In the genomic region with DNA sequence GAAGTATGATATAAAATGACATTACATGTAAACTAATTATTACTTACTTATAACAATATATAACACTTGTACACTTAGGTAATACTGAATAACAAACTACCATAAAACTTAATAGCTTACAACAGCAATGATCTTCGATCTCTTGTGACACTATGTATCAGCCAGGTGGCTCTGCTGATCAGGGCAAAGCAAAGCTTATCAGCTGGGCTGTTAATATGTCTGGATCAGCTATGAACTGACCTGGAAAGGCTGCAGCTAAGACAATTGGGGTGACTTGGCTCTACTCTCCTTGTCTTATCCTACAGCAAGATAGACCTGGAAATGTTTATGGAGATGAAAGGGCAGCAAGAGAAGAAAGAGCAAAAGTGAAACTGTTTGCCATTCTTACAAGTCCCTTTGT, we compare ENCODE assay signal across 21 cellular contexts.
DNase-seq lines count a peak whose midpoint lies in the region; ATAC-seq, FAIRE-seq and TF ChIP-seq lines count a peak whose summit lies in the region.
"Had no signal": no experiment of that assay in that cellular context is flagged by ENCODE, and none has a peak within 500 bp of the region (broad histone marks: within the 10 kb centered on the region; RNA-seq: fewer than 3 reads in every experiment).

No MANE protein-coding gene starts in this region.

- 29% methylated on average over 1 of the region's 1 CpG for WGBS in right lobe of liver (ENCODE audit: insufficient coverage, low coverage, low lambda C conversion rate, missing lambda C conversion rate)

- no peaks in the 10 kb centered on the region for H3K9me3 ChIP-seq in RWPE2 (ENCODE audit: severe bottlenecking)
- no peaks in the 10 kb centered on the region for H3K9me3 ChIP-seq in right lobe of liver
- H3K9me3 ChIP-seq: SJSA1 had no signal

- H3K27me3 Mint-ChIP-seq in GM23338 (ENCODE audit: insufficient read depth, low read depth, poor library complexity), result no peaks in the 10 kb centered on the region
- H3K27me3 Mint-ChIP-seq: B cell had no signal

- no peaks in the 10 kb centered on the region; the same call in 2 of the 3 replicates for H3K36me3 Mint-ChIP-seq in GM23338 (ENCODE audit: low read depth)
- H3K36me3 Mint-ChIP-seq: CD14-positive monocyte, IgD-negative memory B cell had no signal

- H3K4me3 ChIP-seq in RWPE2 (ENCODE audit: severe bottlenecking) (no peak overlapping the region), right lobe of liver (no peak overlapping the region), GM23338 (no peak overlapping the region)
- H3K4me3 ChIP-seq: GM23248, SJSA1 had no signal

- H3K4me1 ChIP-seq in RWPE2 (ENCODE audit: insufficient read depth, poor library complexity, severe bottlenecking), result no peaks in the 10 kb centered on the region
- no peaks in the 10 kb centered on the region for H3K4me1 ChIP-seq in right lobe of liver
- H3K4me1 ChIP-seq in GM23338 (ENCODE audit: insufficient read depth), result no peaks in the 10 kb centered on the region
- H3K4me1 ChIP-seq: SJSA1 had no signal

- no peak overlapping the region for H3K4me3 Mint-ChIP-seq in GM23338
- H3K4me3 Mint-ChIP-seq: B cell, CD14-positive monocyte, IgD-negative memory B cell had no signal

- H3K4me1 Mint-ChIP-seq in GM23338, result no peaks in the 10 kb centered on the region
- H3K4me1 Mint-ChIP-seq: B cell, CD14-positive monocyte, IgD-negative memory B cell had no signal

- H3K27ac Mint-ChIP-seq in GM23338, result no peak overlapping the region
- H3K27ac Mint-ChIP-seq: B cell, CD14-positive monocyte, IgD-negative memory B cell had no signal

- H3K4me2 ChIP-seq in GM23338, result no peak overlapping the region

- FAIRE-seq in H54 (lab: Jason Lieb, UNC), result peak; percentile 27
- FAIRE-seq: GM12891, RCC 7860 had no signal

- no peaks in the 10 kb centered on the region for H3F3A ChIP-seq in GM23338 (replicated peaks; ENCODE audit: low read depth)

- peak; percentile 33 for DNase-seq in DMS53 (lab: John Stamatoyannopoulos, UW)
- DNase-seq in DMS53 treated with DMSO at 0.1 percent for 48 hours (lab: John Stamatoyannopoulos, UW; ENCODE audit: unreplicated experiment), result no peak
- DNase-seq in H54 (ENCODE audit: insufficient read length, low spot score), result no peak
- DNase-seq in RWPE2 (ENCODE audit: low spot score), result no peak
- DNase-seq in right lobe of liver, result peak in 1 of 3 donors; percentile 47
- no peak for DNase-seq in GM23338 (ENCODE audit: low spot score)
- no peak for DNase-seq in NCI-H774 (lab: John Stamatoyannopoulos, UW)
- DNase-seq: 8988T, GM23248, NCI-H1417 treated with DMSO at 0.1 percent for 48 hours, NCI-H187, NCI-H446, NCI-H526 had no signal

- H3K9me2 ChIP-seq in GM23338 (ENCODE audit: insufficient read depth), result 0 out of 2 replicates have a peak, but pooled peaks cover under 1% of the 10 kb centered on the region

- H3K27ac ChIP-seq in RWPE2 (ENCODE audit: poor library complexity, severe bottlenecking), result no peak overlapping the region
- no peak overlapping the region for H3K27ac ChIP-seq in right lobe of liver
- no peak overlapping the region for H3K27ac ChIP-seq in GM23338 (ENCODE audit: low read depth)
- H3K27ac ChIP-seq: GM23248, SJSA1 had no signal

- H3K36me3 ChIP-seq in RWPE2 (ENCODE audit: low read depth), result no peaks in the 10 kb centered on the region
- no peaks in the 10 kb centered on the region for H3K36me3 ChIP-seq in right lobe of liver
- H3K36me3 ChIP-seq in GM23338 (ENCODE audit: insufficient read depth), result no peaks in the 10 kb centered on the region
- H3K36me3 ChIP-seq: SJSA1 had no signal

- intact Hi-C loops in right lobe of liver (cut with DNase I), result no loop called here

- peaks cover 44% of the 10 kb centered on the region for H3K9me3 Mint-ChIP-seq in GM23338
- H3K9me3 Mint-ChIP-seq: IgD-negative memory B cell had no signal

- no peaks in the 10 kb centered on the region for H3K79me2 ChIP-seq in GM23338 (replicated peaks; ENCODE audit: insufficient read depth)

- ATAC-seq in RWPE2 (ENCODE audit: low read depth) (no peak), right lobe of liver (peak; percentile 75 to 98 (median 89)), HG03025 (IDR thresholded peaks at IDR 0.05; ENCODE audit: low FRiP score, unreplicated experiment) (no peak), GM23338 (no peak)
- ATAC-seq: Right ventricle myocardium inferior had no signal

- no peaks in the 10 kb centered on the region for H3K27me3 ChIP-seq in RWPE2 (ENCODE audit: insufficient read depth, poor library complexity, severe bottlenecking)
- no peaks in the 10 kb centered on the region for H3K27me3 ChIP-seq in right lobe of liver
- no peaks in the 10 kb centered on the region for H3K27me3 ChIP-seq in GM23338 (ENCODE audit: insufficient read depth)
- H3K27me3 ChIP-seq: SJSA1 had no signal

- H2AFZ ChIP-seq in GM23338, result no peak overlapping the region
- H2AFZ ChIP-seq: GM23248 had no signal

- TF ChIP-seq POLR2A in H54 (IDR thresholded peaks at IDR 0.05; ENCODE audit: low read depth, low read length) (no peak), right lobe of liver (IDR thresholded peaks at IDR 0.05) (no peak)

- TF ChIP-seq CTCF in RWPE2 (IDR thresholded peaks at IDR 0.05; ENCODE audit: poor library complexity, severe bottlenecking), result peak; percentile 17
- peak; percentile 40 to 47 (median 44) for TF ChIP-seq CTCF in right lobe of liver (IDR thresholded peaks at IDR 0.05)
- peak in 1 of 2 experiments; percentile 41; a peak in 2 of 4 replicates for TF ChIP-seq CTCF in GM23338 (conservative IDR thresholded peaks at IDR 0.05; ENCODE audit: low read depth in 2 of 2)

- H4K20me1 ChIP-seq in GM23338 (replicated peaks; ENCODE audit: insufficient read depth), result no peaks in the 10 kb centered on the region

TF ChIP-seq in GM23338, 12 proteins besides CTCF, POLR2A, EP300 and RAD21 (continues in another document):
- TF ChIP-seq POLR2AphosphoS5 (IDR thresholded peaks at IDR 0.05; ENCODE audit: low read depth), result no peak
- TF ChIP-seq ZNF114 (CRISPR knock-in tag; IDR thresholded peaks at IDR 0.05), result no peak
- TF ChIP-seq, protein P1, sequence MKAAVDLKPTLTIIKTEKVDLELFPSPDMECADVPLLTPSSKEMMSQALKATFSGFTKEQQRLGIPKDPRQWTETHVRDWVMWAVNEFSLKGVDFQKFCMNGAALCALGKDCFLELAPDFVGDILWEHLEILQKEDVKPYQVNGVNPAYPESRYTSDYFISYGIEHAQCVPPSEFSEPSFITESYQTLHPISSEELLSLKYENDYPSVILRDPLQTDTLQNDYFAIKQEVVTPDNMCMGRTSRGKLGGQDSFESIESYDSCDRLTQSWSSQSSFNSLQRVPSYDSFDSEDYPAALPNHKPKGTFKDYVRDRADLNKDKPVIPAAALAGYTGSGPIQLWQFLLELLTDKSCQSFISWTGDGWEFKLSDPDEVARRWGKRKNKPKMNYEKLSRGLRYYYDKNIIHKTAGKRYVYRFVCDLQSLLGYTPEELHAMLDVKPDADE (IDR thresholded peaks at IDR 0.05), result no peak
- no peak for TF ChIP-seq EZH2 (IDR thresholded peaks at IDR 0.05; ENCODE audit: low read depth, unreplicated experiment)
- no peak for TF ChIP-seq NANOG (IDR thresholded peaks at IDR 0.05; ENCODE audit: borderline replicate concordance)
- no peak for TF ChIP-seq JUNB (IDR thresholded peaks at IDR 0.05; ENCODE audit: unreplicated experiment)
- TF ChIP-seq, protein P2, sequence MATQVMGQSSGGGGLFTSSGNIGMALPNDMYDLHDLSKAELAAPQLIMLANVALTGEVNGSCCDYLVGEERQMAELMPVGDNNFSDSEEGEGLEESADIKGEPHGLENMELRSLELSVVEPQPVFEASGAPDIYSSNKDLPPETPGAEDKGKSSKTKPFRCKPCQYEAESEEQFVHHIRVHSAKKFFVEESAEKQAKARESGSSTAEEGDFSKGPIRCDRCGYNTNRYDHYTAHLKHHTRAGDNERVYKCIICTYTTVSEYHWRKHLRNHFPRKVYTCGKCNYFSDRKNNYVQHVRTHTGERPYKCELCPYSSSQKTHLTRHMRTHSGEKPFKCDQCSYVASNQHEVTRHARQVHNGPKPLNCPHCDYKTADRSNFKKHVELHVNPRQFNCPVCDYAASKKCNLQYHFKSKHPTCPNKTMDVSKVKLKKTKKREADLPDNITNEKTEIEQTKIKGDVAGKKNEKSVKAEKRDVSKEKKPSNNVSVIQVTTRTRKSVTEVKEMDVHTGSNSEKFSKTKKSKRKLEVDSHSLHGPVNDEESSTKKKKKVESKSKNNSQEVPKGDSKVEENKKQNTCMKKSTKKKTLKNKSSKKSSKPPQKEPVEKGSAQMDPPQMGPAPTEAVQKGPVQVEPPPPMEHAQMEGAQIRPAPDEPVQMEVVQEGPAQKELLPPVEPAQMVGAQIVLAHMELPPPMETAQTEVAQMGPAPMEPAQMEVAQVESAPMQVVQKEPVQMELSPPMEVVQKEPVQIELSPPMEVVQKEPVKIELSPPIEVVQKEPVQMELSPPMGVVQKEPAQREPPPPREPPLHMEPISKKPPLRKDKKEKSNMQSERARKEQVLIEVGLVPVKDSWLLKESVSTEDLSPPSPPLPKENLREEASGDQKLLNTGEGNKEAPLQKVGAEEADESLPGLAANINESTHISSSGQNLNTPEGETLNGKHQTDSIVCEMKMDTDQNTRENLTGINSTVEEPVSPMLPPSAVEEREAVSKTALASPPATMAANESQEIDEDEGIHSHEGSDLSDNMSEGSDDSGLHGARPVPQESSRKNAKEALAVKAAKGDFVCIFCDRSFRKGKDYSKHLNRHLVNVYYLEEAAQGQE (IDR thresholded peaks at IDR 0.05; ENCODE audit: unreplicated experiment), result no peak
- TF ChIP-seq ZNF331 (CRISPR knock-in tag; IDR thresholded peaks at IDR 0.05; ENCODE audit: low read depth), result no peak
- no peak for TF ChIP-seq CREB1 (CRISPR knock-in tag; IDR thresholded peaks at IDR 0.05; ENCODE audit: low read depth)
- TF ChIP-seq STAT1 (IDR thresholded peaks at IDR 0.05; ENCODE audit: unreplicated experiment), result no peak

Comparison
In these comparisons a context has a peak if more than half of its experiments do, and no peak if none do; other contexts are left out.
1. ATAC-seq: peak in right lobe of liver (4 of 4); none in RWPE2 (single experiment), HG03025 (single experiment) and GM23338 (single experiment).